In genomic region chr11:124608146-124608545, GRCh38 we compare ENCODE assay signal across 1 cellular context.
A peak's percentile ranks its signal among the peaks of the same experiment; 100 is the strongest.
TF ChIP-seq lines count a peak whose summit lies in the region.

No MANE protein-coding gene starts in this region.

TF ChIP-seq in K562, 482 proteins besides CTCF, POLR2A, EP300 and RAD21 (continued from another document and continues in another):
- no peak for TF ChIP-seq E2F6 (IDR thresholded peaks at IDR 0.05; ENCODE audit: borderline replicate concordance in 1 of 2, extremely low read depth in 1 of 2, insufficient read depth in 1 of 2, insufficient read length in 1 of 2, low read depth in 1 of 2, low read length in 1 of 2, poor library complexity in 1 of 2, severe bottlenecking in 1 of 2)
- no peak for TF ChIP-seq ZNF12 (CRISPR knock-in tag; IDR thresholded peaks at IDR 0.05)
- TF ChIP-seq GTF2B (IDR thresholded peaks at IDR 0.05; ENCODE audit: extremely low read depth, insufficient read length) = no peak
- TF ChIP-seq PTTG1 (tag; IDR thresholded peaks at IDR 0.05; ENCODE audit: low read depth) = no peak
- no peak for TF ChIP-seq ZNF282 (CRISPR knock-in tag; IDR thresholded peaks at IDR 0.05)
- no peak for TF ChIP-seq ZNF445 (CRISPR knock-in tag; IDR thresholded peaks at IDR 0.05; ENCODE audit: low read depth)
- no peak for TF ChIP-seq MBD1 (CRISPR knock-in tag; IDR thresholded peaks at IDR 0.05)
- TF ChIP-seq, protein P1, sequence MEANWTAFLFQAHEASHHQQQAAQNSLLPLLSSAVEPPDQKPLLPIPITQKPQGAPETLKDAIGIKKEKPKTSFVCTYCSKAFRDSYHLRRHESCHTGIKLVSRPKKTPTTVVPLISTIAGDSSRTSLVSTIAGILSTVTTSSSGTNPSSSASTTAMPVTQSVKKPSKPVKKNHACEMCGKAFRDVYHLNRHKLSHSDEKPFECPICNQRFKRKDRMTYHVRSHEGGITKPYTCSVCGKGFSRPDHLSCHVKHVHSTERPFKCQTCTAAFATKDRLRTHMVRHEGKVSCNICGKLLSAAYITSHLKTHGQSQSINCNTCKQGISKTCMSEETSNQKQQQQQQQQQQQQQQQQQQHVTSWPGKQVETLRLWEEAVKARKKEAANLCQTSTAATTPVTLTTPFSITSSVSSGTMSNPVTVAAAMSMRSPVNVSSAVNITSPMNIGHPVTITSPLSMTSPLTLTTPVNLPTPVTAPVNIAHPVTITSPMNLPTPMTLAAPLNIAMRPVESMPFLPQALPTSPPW (CRISPR knock-in tag; IDR thresholded peaks at IDR 0.05) = no peak; the same call in 1 of the 2 replicates
- TF ChIP-seq NR3C1 (CRISPR knock-in tag; IDR thresholded peaks at IDR 0.05) = no peak
- no peak for TF ChIP-seq KLF13 (tag; IDR thresholded peaks at IDR 0.05; ENCODE audit: borderline replicate concordance, low read depth)
- TF ChIP-seq ZNF324 (CRISPR knock-in tag; IDR thresholded peaks at IDR 0.05) = no peak
- TF ChIP-seq, protein P2, sequence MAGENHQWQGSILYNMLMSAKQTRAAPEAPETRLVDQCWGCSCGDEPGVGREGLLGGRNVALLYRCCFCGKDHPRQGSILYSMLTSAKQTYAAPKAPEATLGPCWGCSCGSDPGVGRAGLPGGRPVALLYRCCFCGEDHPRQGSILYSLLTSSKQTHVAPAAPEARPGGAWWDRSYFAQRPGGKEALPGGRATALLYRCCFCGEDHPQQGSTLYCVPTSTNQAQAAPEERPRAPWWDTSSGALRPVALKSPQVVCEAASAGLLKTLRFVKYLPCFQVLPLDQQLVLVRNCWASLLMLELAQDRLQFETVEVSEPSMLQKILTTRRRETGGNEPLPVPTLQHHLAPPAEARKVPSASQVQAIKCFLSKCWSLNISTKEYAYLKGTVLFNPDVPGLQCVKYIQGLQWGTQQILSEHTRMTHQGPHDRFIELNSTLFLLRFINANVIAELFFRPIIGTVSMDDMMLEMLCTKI (IDR thresholded peaks at IDR 0.05; ENCODE audit: partially characterized antibody) = no peak
- no peak for TF ChIP-seq STAG1 (CRISPR knock-in tag; IDR thresholded peaks at IDR 0.05; ENCODE audit: borderline replicate concordance)
- no peak for TF ChIP-seq POLR3G (IDR thresholded peaks at IDR 0.05; ENCODE audit: extremely low read depth, insufficient read length, insufficient replicate concordance)
- no peak for TF ChIP-seq ZFP30 (CRISPR knock-in tag; IDR thresholded peaks at IDR 0.05; ENCODE audit: borderline replicate concordance)
- TF ChIP-seq RBM25 (IDR thresholded peaks at IDR 0.05; ENCODE audit: low read depth, low read length, severe bottlenecking) = no peak
- TF ChIP-seq NFIX (CRISPR knock-in tag; IDR thresholded peaks at IDR 0.05; ENCODE audit: low read depth) = no peak
- no peak for TF ChIP-seq ZNF408 (CRISPR knock-in tag; IDR thresholded peaks at IDR 0.05; ENCODE audit: low read depth)
- TF ChIP-seq, protein P3, sequence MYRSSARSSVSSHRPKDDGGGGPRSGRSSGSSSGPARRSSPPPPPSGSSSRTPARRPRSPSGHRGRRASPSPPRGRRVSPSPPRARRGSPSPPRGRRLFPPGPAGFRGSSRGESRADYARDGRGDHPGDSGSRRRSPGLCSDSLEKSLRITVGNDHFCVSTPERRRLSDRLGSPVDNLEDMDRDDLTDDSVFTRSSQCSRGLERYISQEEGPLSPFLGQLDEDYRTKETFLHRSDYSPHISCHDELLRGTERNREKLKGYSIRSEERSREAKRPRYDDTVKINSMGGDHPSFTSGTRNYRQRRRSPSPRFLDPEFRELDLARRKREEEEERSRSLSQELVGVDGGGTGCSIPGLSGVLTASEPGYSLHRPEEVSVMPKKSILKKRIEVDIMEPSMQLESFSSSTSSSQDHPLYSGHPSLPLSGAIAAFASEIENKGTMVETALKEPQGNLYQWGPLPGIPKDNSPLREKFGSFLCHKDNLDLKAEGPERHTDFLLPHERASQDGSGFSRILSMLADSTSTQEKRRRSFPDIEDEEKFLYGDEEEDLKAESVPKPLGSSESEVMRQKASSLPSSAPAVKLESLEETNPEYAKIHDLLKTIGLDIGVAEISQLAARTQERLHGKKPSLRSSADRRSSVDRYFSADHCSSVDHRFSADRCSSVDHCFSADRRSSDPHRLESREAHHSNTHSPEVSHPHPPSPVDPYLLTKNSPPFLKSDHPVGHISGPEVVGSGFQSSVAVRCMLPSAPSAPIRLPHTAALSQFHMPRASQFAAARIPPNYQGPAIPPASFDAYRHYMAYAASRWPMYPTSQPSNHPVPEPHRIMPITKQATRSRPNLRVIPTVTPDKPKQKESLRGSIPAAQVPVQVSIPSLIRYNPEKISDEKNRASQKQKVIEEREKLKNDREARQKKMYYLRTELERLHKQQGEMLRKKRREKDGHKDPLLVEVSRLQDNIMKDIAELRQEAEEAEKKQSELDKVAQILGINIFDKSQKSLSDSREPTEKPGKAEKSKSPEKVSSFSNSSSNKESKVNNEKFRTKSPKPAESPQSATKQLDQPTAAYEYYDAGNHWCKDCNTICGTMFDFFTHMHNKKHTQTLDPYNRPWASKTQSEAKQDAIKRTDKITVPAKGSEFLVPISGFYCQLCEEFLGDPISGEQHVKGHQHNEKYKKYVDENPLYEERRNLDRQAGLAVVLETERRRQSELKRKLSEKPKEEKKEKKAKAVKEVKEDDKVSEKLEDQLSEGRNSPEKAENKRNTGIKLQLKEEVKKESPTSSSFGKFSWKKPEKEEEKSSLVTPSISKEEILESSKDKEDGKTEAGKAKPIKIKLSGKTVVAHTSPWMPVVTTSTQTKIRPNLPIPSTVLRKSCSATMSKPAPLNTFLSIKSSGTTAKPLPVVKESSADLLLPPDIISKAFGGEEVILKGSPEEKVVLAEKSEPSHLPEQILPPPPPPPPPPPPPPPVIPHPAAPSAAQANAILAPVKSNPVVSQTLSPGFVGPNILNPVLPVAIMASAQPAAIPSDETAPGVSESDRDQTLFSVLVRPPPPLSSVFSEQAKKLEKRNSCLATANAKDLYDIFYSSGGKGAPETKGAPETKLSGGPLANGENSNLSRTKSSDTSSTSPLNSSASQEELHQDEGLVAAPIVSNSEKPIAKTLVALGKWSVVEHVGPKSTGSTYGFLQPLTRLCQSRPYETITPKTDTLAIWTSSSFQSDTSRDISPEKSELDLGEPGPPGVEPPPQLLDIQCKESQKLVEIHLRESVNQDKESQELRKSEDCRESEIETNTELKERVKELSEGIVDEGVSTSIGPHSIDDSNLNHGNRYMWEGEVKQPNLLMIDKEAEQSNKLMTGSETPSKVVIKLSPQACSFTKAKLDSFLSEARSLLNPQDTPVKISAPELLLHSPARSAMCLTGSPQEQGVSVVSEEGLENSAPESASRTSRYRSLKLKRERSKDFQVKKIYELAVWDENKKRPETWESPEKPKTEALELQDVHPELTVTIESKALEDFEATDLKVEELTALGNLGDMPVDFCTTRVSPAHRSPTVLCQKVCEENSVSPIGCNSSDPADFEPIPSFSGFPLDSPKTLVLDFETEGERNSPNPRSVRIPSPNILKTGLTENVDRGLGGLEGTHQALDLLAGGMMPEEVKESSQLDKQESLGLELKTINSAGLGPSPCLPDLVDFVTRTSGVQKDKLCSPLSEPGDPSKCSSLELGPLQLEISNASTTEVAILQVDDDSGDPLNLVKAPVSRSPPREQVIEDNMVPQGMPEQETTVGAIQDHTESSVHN (IDR thresholded peaks at IDR 0.05; ENCODE audit: borderline replicate concordance in 1 of 2, low read depth in 1 of 2) = peak in 1 of 2 experiments; percentile 96; a peak in 2 of 4 replicates
- peak; percentile 65; the same call in 1 of the 2 replicates for TF ChIP-seq NFE2L1 (tag; IDR thresholded peaks at IDR 0.05; ENCODE audit: borderline replicate concordance, low read depth)
- TF ChIP-seq SP1 (CRISPR knock-in tag; IDR thresholded peaks at IDR 0.05) = no peak
- TF ChIP-seq, protein P4, sequence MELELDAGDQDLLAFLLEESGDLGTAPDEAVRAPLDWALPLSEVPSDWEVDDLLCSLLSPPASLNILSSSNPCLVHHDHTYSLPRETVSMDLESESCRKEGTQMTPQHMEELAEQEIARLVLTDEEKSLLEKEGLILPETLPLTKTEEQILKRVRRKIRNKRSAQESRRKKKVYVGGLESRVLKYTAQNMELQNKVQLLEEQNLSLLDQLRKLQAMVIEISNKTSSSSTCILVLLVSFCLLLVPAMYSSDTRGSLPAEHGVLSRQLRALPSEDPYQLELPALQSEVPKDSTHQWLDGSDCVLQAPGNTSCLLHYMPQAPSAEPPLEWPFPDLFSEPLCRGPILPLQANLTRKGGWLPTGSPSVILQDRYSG (tag; conservative IDR thresholded peaks at IDR 0.05; ENCODE audit: low read depth) = no peak
- peak in 1 of 2 experiments; percentile 47; a peak in 1 of 4 replicates for TF ChIP-seq RCOR1 (IDR thresholded peaks at IDR 0.05; ENCODE audit: borderline replicate concordance in 1 of 2, low read depth in 2 of 2, low read length in 2 of 2)
- TF ChIP-seq ZNF274 (IDR thresholded peaks at IDR 0.05; ENCODE audit: borderline replicate concordance, low read depth, low read length) = no peak
- TF ChIP-seq DPF2 (IDR thresholded peaks at IDR 0.05) = peak; percentile 82
- no peak for TF ChIP-seq EGR1 (conservative IDR thresholded peaks at IDR 0.05)
- TF ChIP-seq HSF4 (CRISPR knock-in tag; IDR thresholded peaks at IDR 0.05; ENCODE audit: borderline replicate concordance) = no peak
- TF ChIP-seq ZNF140 (CRISPR knock-in tag; IDR thresholded peaks at IDR 0.05) = no peak
- TF ChIP-seq HES1 (IDR thresholded peaks at IDR 0.05; ENCODE audit: low read depth) = no peak
- no peak for TF ChIP-seq XRCC4 (IDR thresholded peaks at IDR 0.05; ENCODE audit: extremely low read depth, insufficient read depth, insufficient read length)
- no peak for TF ChIP-seq PML (IDR thresholded peaks at IDR 0.05; ENCODE audit: low read length)
- peak; percentile 99 for TF ChIP-seq ZNF384 (IDR thresholded peaks at IDR 0.05; ENCODE audit: low read depth, low read length)
- TF ChIP-seq HLTF (IDR thresholded peaks at IDR 0.05) = no peak
- TF ChIP-seq, protein P5, sequence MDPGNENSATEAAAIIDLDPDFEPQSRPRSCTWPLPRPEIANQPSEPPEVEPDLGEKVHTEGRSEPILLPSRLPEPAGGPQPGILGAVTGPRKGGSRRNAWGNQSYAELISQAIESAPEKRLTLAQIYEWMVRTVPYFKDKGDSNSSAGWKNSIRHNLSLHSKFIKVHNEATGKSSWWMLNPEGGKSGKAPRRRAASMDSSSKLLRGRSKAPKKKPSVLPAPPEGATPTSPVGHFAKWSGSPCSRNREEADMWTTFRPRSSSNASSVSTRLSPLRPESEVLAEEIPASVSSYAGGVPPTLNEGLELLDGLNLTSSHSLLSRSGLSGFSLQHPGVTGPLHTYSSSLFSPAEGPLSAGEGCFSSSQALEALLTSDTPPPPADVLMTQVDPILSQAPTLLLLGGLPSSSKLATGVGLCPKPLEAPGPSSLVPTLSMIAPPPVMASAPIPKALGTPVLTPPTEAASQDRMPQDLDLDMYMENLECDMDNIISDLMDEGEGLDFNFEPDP (CRISPR knock-in tag; IDR thresholded peaks at IDR 0.05) = no peak
- TF ChIP-seq, protein P6, sequence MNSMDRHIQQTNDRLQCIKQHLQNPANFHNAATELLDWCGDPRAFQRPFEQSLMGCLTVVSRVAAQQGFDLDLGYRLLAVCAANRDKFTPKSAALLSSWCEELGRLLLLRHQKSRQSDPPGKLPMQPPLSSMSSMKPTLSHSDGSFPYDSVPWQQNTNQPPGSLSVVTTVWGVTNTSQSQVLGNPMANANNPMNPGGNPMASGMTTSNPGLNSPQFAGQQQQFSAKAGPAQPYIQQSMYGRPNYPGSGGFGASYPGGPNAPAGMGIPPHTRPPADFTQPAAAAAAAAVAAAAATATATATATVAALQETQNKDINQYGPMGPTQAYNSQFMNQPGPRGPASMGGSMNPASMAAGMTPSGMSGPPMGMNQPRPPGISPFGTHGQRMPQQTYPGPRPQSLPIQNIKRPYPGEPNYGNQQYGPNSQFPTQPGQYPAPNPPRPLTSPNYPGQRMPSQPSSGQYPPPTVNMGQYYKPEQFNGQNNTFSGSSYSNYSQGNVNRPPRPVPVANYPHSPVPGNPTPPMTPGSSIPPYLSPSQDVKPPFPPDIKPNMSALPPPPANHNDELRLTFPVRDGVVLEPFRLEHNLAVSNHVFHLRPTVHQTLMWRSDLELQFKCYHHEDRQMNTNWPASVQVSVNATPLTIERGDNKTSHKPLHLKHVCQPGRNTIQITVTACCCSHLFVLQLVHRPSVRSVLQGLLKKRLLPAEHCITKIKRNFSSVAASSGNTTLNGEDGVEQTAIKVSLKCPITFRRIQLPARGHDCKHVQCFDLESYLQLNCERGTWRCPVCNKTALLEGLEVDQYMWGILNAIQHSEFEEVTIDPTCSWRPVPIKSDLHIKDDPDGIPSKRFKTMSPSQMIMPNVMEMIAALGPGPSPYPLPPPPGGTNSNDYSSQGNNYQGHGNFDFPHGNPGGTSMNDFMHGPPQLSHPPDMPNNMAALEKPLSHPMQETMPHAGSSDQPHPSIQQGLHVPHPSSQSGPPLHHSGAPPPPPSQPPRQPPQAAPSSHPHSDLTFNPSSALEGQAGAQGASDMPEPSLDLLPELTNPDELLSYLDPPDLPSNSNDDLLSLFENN (IDR thresholded peaks at IDR 0.05; ENCODE audit: low read depth in 2 of 2, low read length in 2 of 2) = no peak
- no peak for TF ChIP-seq PTBP1 (IDR thresholded peaks at IDR 0.05; ENCODE audit: low read depth, low read length)
- TF ChIP-seq RBFOX2 (IDR thresholded peaks at IDR 0.05; ENCODE audit: low read depth, low read length) = no peak
- no peak for TF ChIP-seq BRCA1 (IDR thresholded peaks at IDR 0.05)
- TF ChIP-seq BRCA1 (CRISPR knock-in tag; IDR thresholded peaks at IDR 0.05) = no peak
- TF ChIP-seq CBX2 (IDR thresholded peaks at IDR 0.05; ENCODE audit: insufficient read depth, low read length, poor library complexity, severe bottlenecking) = no peak
